In the genomic region with DNA sequence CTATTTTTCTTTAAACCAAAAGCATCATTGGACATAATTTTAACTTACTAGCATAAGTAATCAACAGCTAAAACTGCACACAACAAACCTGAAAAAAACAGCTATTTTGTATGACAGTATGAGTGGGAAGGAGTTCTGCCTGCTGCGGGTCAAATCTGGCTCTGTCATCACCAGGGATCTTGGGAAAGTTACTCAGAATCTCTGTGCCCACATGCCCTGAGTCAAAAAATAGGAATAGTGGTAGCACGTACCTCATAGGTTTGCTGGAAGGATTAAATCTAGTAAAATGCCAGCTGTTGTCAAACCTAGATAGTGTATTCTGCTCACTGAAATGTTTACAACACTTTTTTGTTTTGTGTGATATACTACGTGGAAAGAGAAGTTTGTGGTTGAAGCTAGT, we compare ENCODE assay signal across 8 cellular contexts. TPM values are rescaled to one million over a fixed set of nuclear protein-coding genes. Genes with fewer than 3 reads are reported as not detected.
DNase-seq lines count a peak whose midpoint lies in the region; ATAC-seq and TF ChIP-seq lines count a peak whose summit lies in the region.

No MANE protein-coding gene starts in this region.

- H3K27ac Mint-ChIP-seq in brain: peak overlapping the region; percentile 81 to 99 (median 94)

- no peak for TF ChIP-seq POLR2A in heart left ventricle (IDR thresholded peaks at IDR 0.05)
- TF ChIP-seq POLR2A in uterus (IDR thresholded peaks at IDR 0.05): no peak

- H3K9me3 Mint-ChIP-seq in brain: no peaks in the 10 kb centered on the region

- intact Hi-C loops in heart left ventricle (cut with DNase I): loop anchor here in 2 of 10 donors (2.0 to 5.0 kb wide), 2 partner anchors 34 to 106 kb away; a partner anchor contains a TSS
- intact Hi-C loops in Right ventricle myocardium superior (cut with DNase I): no loop called here
- intact Hi-C loops in uterus (cut with DNase I; ENCODE audit: low total_unique reads): no loop called here

- 43 to 57% (median 53%) methylated on average over 3 of the region's 3 CpGs for WGBS in heart left ventricle, 4 donors

- H3K27me3 Mint-ChIP-seq in brain: peaks cover 7% of the 10 kb centered on the region

- peak overlapping the region; percentile 60 to 94 (median 78) for H3K4me3 ChIP-seq in heart left ventricle
- peak overlapping the region; percentile 68 to 70 for H3K4me3 ChIP-seq in uterus

- DNase-seq in heart left ventricle: no peak
- DNase-seq in Right ventricle myocardium superior: no peak
- DNase-seq in medulla oblongata (ENCODE audit: extremely low spot score): peak; percentile 24
- no peak for DNase-seq in uterus
- DNase-seq in D341Med (ENCODE audit: low spot score): no peak
- no peak for DNase-seq in activated CD4-positive, alpha-beta T cell treated with anti-CD3 and anti-CD28 coated beads for 4 hours

- peaks cover 0 to 32% (median 25%) of the 10 kb centered on the region in 9 donors for H3K36me3 ChIP-seq in heart left ventricle
- H3K36me3 ChIP-seq in uterus: no peaks in the 10 kb centered on the region

- peak overlapping the region; percentile 94 to 99 (median 99) for H3K4me3 Mint-ChIP-seq in brain

- H3K36me3 Mint-ChIP-seq in brain: peaks cover 31% of the 10 kb centered on the region

- H3K27ac ChIP-seq in heart left ventricle (peak overlapping the region in 11 of 12 donors; percentile 85 to 95 (median 91)), uterus (peak overlapping the region; percentile 89 to 91)

- H3K9me3 ChIP-seq in heart left ventricle (no peaks in the 10 kb centered on the region), uterus (no peaks in the 10 kb centered on the region)

- TF ChIP-seq CTCF in heart left ventricle (IDR thresholded peaks at IDR 0.05): no peak
- TF ChIP-seq CTCF in brain (conservative IDR thresholded peaks at IDR 0.05): no peak
- no peak for TF ChIP-seq CTCF in uterus (IDR thresholded peaks at IDR 0.05)

- no peak for ATAC-seq in heart left ventricle
- no peak for ATAC-seq in Right ventricle myocardium superior (ENCODE audit: poor library complexity)
- no peak for ATAC-seq in HG03571 (IDR thresholded peaks at IDR 0.05; ENCODE audit: unreplicated experiment)

- peaks cover 48% of the 10 kb centered on the region for H3K4me1 Mint-ChIP-seq in brain

- H3K27me3 ChIP-seq in heart left ventricle (no peaks in the 10 kb centered on the region), uterus (no peaks in the 10 kb centered on the region)

- H3K4me1 ChIP-seq in heart left ventricle (peaks cover 0 to 25% (median 11%) of the 10 kb centered on the region in 12 donors), uterus (no peaks in the 10 kb centered on the region)

RNA-seq across cellular contexts. Expression of a gene that starts 1.1 kb away (rescaled TPM):
- total RNA-seq in heart left ventricle (10 to 100 TPM; 12.3 to 19.1 (median 15.9) TPM), Right ventricle myocardium superior (15.0 TPM), uterus (10 to 100 TPM; 18.2 to 49.8 (median 39.5) TPM)
- polyA plus RNA-seq in heart left ventricle (10 to 100 TPM; 11.8 to 18.2 TPM), brain (ENCODE audit: insufficient read depth, low read depth, low replicate concordance) (13.9 TPM)

RNA-seq across cellular contexts. Expression of a gene that starts 33.9 kb away (rescaled TPM):
- 10 to 100 TPM; 27.5 to 50.0 (median 32.1) TPM for total RNA-seq in heart left ventricle
- 10 to 100 TPM; 11.8 to 27.2 TPM for polyA plus RNA-seq in heart left ventricle
- 27.6 TPM for total RNA-seq in Right ventricle myocardium superior
- polyA plus RNA-seq in brain (ENCODE audit: insufficient read depth, low read depth, low replicate concordance): 15.1 TPM
- total RNA-seq in uterus: 100 to 1,000 TPM in 2 of 4 donors, 10 to 100 TPM in 2; 62.8 to 158 (median 92.3) TPM

RNA-seq across cellular contexts. Expression of a gene that starts 44.7 kb away (rescaled TPM):
- total RNA-seq in heart left ventricle (under 1 TPM in 1 of 9 donors, not detected in 8; 0.91 TPM), Right ventricle myocardium superior (not detected), uterus (not detected)
- polyA plus RNA-seq in heart left ventricle (not detected), brain (ENCODE audit: insufficient read depth, low read depth, low replicate concordance) (not detected)
